ENCODE assay signal across 26 cellular contexts in the genomic region with DNA sequence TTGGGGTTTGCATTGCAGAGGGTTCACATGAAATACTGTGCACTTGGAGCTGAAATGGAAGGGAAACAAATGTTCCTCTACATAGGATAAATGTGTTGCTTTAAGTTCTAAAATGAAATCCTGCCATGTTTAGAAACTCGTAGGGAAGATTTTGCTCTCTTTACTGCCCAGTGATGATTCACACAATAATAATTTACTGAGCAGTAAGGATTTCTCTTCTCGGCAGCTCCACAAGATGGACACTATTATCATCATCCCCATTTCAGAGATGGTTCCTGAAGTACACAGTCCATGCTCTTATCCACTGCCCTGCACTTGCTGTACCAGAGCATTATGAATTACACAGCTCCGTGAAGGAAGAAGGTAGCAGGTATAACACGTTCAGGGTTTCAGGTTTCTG. TPM values are rescaled to one million over a fixed set of nuclear protein-coding genes. Genes with fewer than 3 reads are reported as not detected.
DNase-seq lines count a peak whose midpoint lies in the region; ATAC-seq and TF ChIP-seq lines count a peak whose summit lies in the region.
"Had no signal": no experiment of that assay in that cellular context is flagged by ENCODE, and none has a peak within 500 bp of the region (broad histone marks: within the 10 kb centered on the region; RNA-seq: fewer than 3 reads in every experiment).

No MANE protein-coding gene starts in this region.

- DNase-seq in ELR (ENCODE audit: low read depth) (peak; percentile 73), RPMI7951 (ENCODE audit: low read depth) (peak; percentile 3), esophagus muscularis mucosa (ENCODE audit: extremely low spot score) (no peak), osteocyte (ENCODE audit: extremely low spot score, unreplicated experiment) (no peak), NCI-H510A (lab: John Stamatoyannopoulos, UW) (no peak), DMS 273 (lab: John Stamatoyannopoulos, UW; ENCODE audit: unreplicated experiment) (no peak)
- no peak for DNase-seq in activated CD8-positive, alpha-beta memory T cell treated with anti-CD3 and anti-CD28 coated beads, Interleukin-2, amount 10 ng/mL, durations not matched to agents 7 days and 5 days
- DNase-seq in activated CD4-positive, alpha-beta T cell treated with anti-CD3 and anti-CD28 coated beads, Interleukin-2, amount 10 ng/mL, durations not matched to agents 7 days and 5 days = no peak
- DNase-seq: activated CD4-positive, alpha-beta T cell treated with anti-CD3 and anti-CD28 coated beads for 1 hour; activated naive CD8-positive, alpha-beta T cell treated with anti-CD3 and anti-CD28 coated beads, Interleukin-2, amount 10 ng/mL, durations not matched to agents 7 days and 5 days; central memory CD4-positive, alpha-beta T cell; esophagus squamous epithelium; hippocampal formation; kidney; NCI-H1436; NK-92 treated with Interleukin-12 subunit alpha and Interleukin-12 subunit beta, amount 100 ng/mL, for 24 hours; RPMI8226; stimulated activated CD4-positive, alpha-beta T cell treated with anti-CD3 and anti-CD28 coated beads, Interleukin-1b, Interleukin-23, amount 100 ng/mL, for 48 hours; stimulated activated naive CD4-positive, alpha-beta T cell treated with Interleukin-2 at 50 U/mL for 16 hours; tibial artery had no signal

- intact Hi-C loops in esophagus muscularis mucosa (cut with DNase I) = no loop called here

- no peak overlapping the region for H3K4me3 ChIP-seq in esophagus muscularis mucosa
- H3K4me3 ChIP-seq: esophagus squamous epithelium, tibial artery had no signal

- no peaks in the 10 kb centered on the region for H3K9me3 ChIP-seq in esophagus muscularis mucosa
- H3K9me3 ChIP-seq: esophagus squamous epithelium, tibial artery had no signal

- H3K4me1 Mint-ChIP-seq in osteocyte (ENCODE audit: unreplicated experiment) = peaks cover 20% of the 10 kb centered on the region
- peaks cover 22% of the 10 kb centered on the region for H3K4me1 Mint-ChIP-seq in activated CD8-positive, alpha-beta memory T cell treated with anti-CD3 and anti-CD28 coated beads, Interleukin-2, amount 10 ng/mL, durations not matched to agents 7 days and 5 days
- peaks cover 20% of the 10 kb centered on the region for H3K4me1 Mint-ChIP-seq in activated CD4-positive, alpha-beta T cell treated with anti-CD3 and anti-CD28 coated beads, Interleukin-2, amount 10 ng/mL, durations not matched to agents 7 days and 5 days

- no peak for TF ChIP-seq POLR2A in esophagus muscularis mucosa (IDR thresholded peaks at IDR 0.05; ENCODE audit: low read depth)

- TF ChIP-seq CTCF in esophagus muscularis mucosa (IDR thresholded peaks at IDR 0.05) (no peak), osteocyte (IDR thresholded peaks at IDR 0.05) (no peak)

- POLR2A ChIA-PET in activated CD4-positive, alpha-beta T cell treated with anti-CD3 and anti-CD28 coated beads, Interleukin-2, amount 10 ng/mL, durations not matched to agents 7 days and 5 days (lab: Charles Lee) = no interaction called here

- H3K27ac Mint-ChIP-seq in osteocyte (ENCODE audit: unreplicated experiment) = peak overlapping the region; percentile 57
- no peak overlapping the region for H3K27ac Mint-ChIP-seq in activated CD8-positive, alpha-beta memory T cell treated with anti-CD3 and anti-CD28 coated beads, Interleukin-2, amount 10 ng/mL, durations not matched to agents 7 days and 5 days
- no peak overlapping the region for H3K27ac Mint-ChIP-seq in activated CD4-positive, alpha-beta T cell treated with anti-CD3 and anti-CD28 coated beads, Interleukin-2, amount 10 ng/mL, durations not matched to agents 7 days and 5 days
- H3K27ac Mint-ChIP-seq: activated naive CD8-positive, alpha-beta T cell treated with anti-CD3 and anti-CD28 coated beads, Interleukin-2, amount 10 ng/mL, durations not matched to agents 7 days and 5 days; activated T-helper 1 cell treated with anti-CD3 and anti-CD28 coated beads, Interleukin-12 subunit alpha, Interleukin-12 subunit beta, Interleukin-2, Interleukin-4 antibody, amounts not matched to agents 30 ng/mL and 10 ng/mL and 1 ng/mL, durations not matched to agents 14 hours and 24 hours and 36 hours had no signal

- H3K27ac ChIP-seq in esophagus muscularis mucosa (replicated peaks in 1 of 4) = peak overlapping the region; percentile 27 to 91 (median 52)
- H3K27ac ChIP-seq: esophagus squamous epithelium, tibial artery had no signal

- no peaks in the 10 kb centered on the region for H3K36me3 Mint-ChIP-seq in osteocyte (ENCODE audit: unreplicated experiment)
- H3K36me3 Mint-ChIP-seq in activated CD8-positive, alpha-beta memory T cell treated with anti-CD3 and anti-CD28 coated beads, Interleukin-2, amount 10 ng/mL, durations not matched to agents 7 days and 5 days = peaks cover 45% of the 10 kb centered on the region
- H3K36me3 Mint-ChIP-seq in activated CD4-positive, alpha-beta T cell treated with anti-CD3 and anti-CD28 coated beads, Interleukin-2, amount 10 ng/mL, durations not matched to agents 7 days and 5 days (ENCODE audit: low read depth) = peaks cover 46% of the 10 kb centered on the region

- no peak for ATAC-seq in activated CD8-positive, alpha-beta memory T cell treated with anti-CD3 and anti-CD28 coated beads, Interleukin-2, amount 10 ng/mL, durations not matched to agents 7 days and 5 days
- ATAC-seq: HCT116, sciatic nerve had no signal

- H3K4me3 Mint-ChIP-seq in osteocyte (ENCODE audit: unreplicated experiment) = no peak overlapping the region
- no peak overlapping the region for H3K4me3 Mint-ChIP-seq in activated CD8-positive, alpha-beta memory T cell treated with anti-CD3 and anti-CD28 coated beads, Interleukin-2, amount 10 ng/mL, durations not matched to agents 7 days and 5 days
- no peak overlapping the region for H3K4me3 Mint-ChIP-seq in activated CD4-positive, alpha-beta T cell treated with anti-CD3 and anti-CD28 coated beads, Interleukin-2, amount 10 ng/mL, durations not matched to agents 7 days and 5 days
- H3K4me3 Mint-ChIP-seq: activated naive CD8-positive, alpha-beta T cell treated with anti-CD3 and anti-CD28 coated beads, Interleukin-2, amount 10 ng/mL, durations not matched to agents 7 days and 5 days; activated T-helper 1 cell treated with anti-CD3 and anti-CD28 coated beads, Interleukin-12 subunit alpha, Interleukin-12 subunit beta, Interleukin-2, Interleukin-4 antibody, amounts not matched to agents 30 ng/mL and 10 ng/mL and 1 ng/mL, durations not matched to agents 14 hours and 24 hours and 36 hours had no signal

- H3K4me1 ChIP-seq in esophagus muscularis mucosa = peaks cover 11 to 56% (median 47%) of the 10 kb centered on the region in 4 donors

- no peaks in the 10 kb centered on the region for H3K27me3 ChIP-seq in esophagus muscularis mucosa
- H3K27me3 ChIP-seq: esophagus squamous epithelium, tibial artery had no signal

- CTCF ChIA-PET in activated CD8-positive, alpha-beta memory T cell treated with anti-CD3 and anti-CD28 coated beads, Interleukin-2, amount 10 ng/mL, durations not matched to agents 7 days and 5 days (lab: Charles Lee) = interaction anchor here (0.8 kb wide), 1 partner anchor 34 kb away, joined by 3 read pairs; no protein-coding TSS in a partner anchor
- CTCF ChIA-PET in activated CD4-positive, alpha-beta T cell treated with anti-CD3 and anti-CD28 coated beads, Interleukin-2, amount 10 ng/mL, durations not matched to agents 7 days and 5 days (lab: Charles Lee) = interaction anchor here (0.6 to 1.5 kb wide), 3 partner anchors 22 to 1853 kb away, joined by 3 to 4 read pairs (median 4); no protein-coding TSS in a partner anchor

- no peak for TF ChIP-seq EP300 in esophagus muscularis mucosa (IDR thresholded peaks at IDR 0.05)

- WGBS in esophagus muscularis mucosa = 66% methylated on average over 4 of the region's 4 CpGs

- H3K27me3 Mint-ChIP-seq in osteocyte (ENCODE audit: unreplicated experiment) = no peaks in the 10 kb centered on the region
- no peaks in the 10 kb centered on the region for H3K27me3 Mint-ChIP-seq in activated CD8-positive, alpha-beta memory T cell treated with anti-CD3 and anti-CD28 coated beads, Interleukin-2, amount 10 ng/mL, durations not matched to agents 7 days and 5 days
- H3K27me3 Mint-ChIP-seq in activated CD4-positive, alpha-beta T cell treated with anti-CD3 and anti-CD28 coated beads, Interleukin-2, amount 10 ng/mL, durations not matched to agents 7 days and 5 days = no peaks in the 10 kb centered on the region
- H3K27me3 Mint-ChIP-seq: activated naive CD8-positive, alpha-beta T cell treated with anti-CD3 and anti-CD28 coated beads, Interleukin-2, amount 10 ng/mL, durations not matched to agents 7 days and 5 days had no signal

- H3K36me3 ChIP-seq in esophagus muscularis mucosa = peaks cover 0 to 3% (median 0%) of the 10 kb centered on the region in 4 donors
- H3K36me3 ChIP-seq: esophagus squamous epithelium, tibial artery had no signal

- H3K9me3 Mint-ChIP-seq in osteocyte (ENCODE audit: unreplicated experiment) = no peaks in the 10 kb centered on the region
- no peaks in the 10 kb centered on the region for H3K9me3 Mint-ChIP-seq in activated CD8-positive, alpha-beta memory T cell treated with anti-CD3 and anti-CD28 coated beads, Interleukin-2, amount 10 ng/mL, durations not matched to agents 7 days and 5 days (ENCODE audit: low read depth)
- peaks cover 3% of the 10 kb centered on the region for H3K9me3 Mint-ChIP-seq in activated CD4-positive, alpha-beta T cell treated with anti-CD3 and anti-CD28 coated beads, Interleukin-2, amount 10 ng/mL, durations not matched to agents 7 days and 5 days
- H3K9me3 Mint-ChIP-seq: activated T-helper 1 cell treated with anti-CD3 and anti-CD28 coated beads, Interleukin-12 subunit alpha, Interleukin-12 subunit beta, Interleukin-2, Interleukin-4 antibody, amounts not matched to agents 30 ng/mL and 10 ng/mL and 1 ng/mL, durations not matched to agents 14 hours and 24 hours and 36 hours had no signal

RNA-seq across cellular contexts. Expression of a gene that starts 4.1 kb away (rescaled TPM):
- total RNA-seq in RPMI7951 (2014; rRNA removed; shearing (Covaris generic)) = under 0.01 and 0.24 TPM in 2 replicates
- total RNA-seq in esophagus muscularis mucosa (10 to 100 TPM; 13.8 to 25.0 (median 17.9) TPM), osteocyte (2.4 TPM in 2 replicates)
- total RNA-seq in activated CD8-positive, alpha-beta memory T cell treated with anti-CD3 and anti-CD28 coated beads, Interleukin-2, amount 10 ng/mL, durations not matched to agents 7 days and 5 days = 10 to 100 TPM; 10.1 to 12.9 TPM
- 10 to 100 TPM; 15.0 to 17.1 TPM for total RNA-seq in activated CD4-positive, alpha-beta T cell treated with anti-CD3 and anti-CD28 coated beads, Interleukin-2, amount 10 ng/mL, durations not matched to agents 7 days and 5 days

RNA-seq across cellular contexts. Expression of a gene that starts 50.4 kb away (rescaled TPM):
- total RNA-seq in RPMI7951 (2014; rRNA removed; shearing (Covaris generic)) = not detected in 2 replicates
- total RNA-seq in esophagus muscularis mucosa = not detected
- not detected in 2 replicates for total RNA-seq in osteocyte
- total RNA-seq in activated CD8-positive, alpha-beta memory T cell treated with anti-CD3 and anti-CD28 coated beads, Interleukin-2, amount 10 ng/mL, durations not matched to agents 7 days and 5 days = 1 to 10 TPM; 1.1 to 1.2 TPM
- total RNA-seq in activated CD4-positive, alpha-beta T cell treated with anti-CD3 and anti-CD28 coated beads, Interleukin-2, amount 10 ng/mL, durations not matched to agents 7 days and 5 days = not detected
- total RNA-seq: esophagus squamous epithelium, kidney, lung microvascular endothelial cell, myocyte, omental fat pad, sciatic nerve had no signal

Comparison
In these comparisons a context has a peak if more than half of its experiments do, and no peak if none do; other contexts are left out.
1. DNase-seq: peak in ELR (single experiment) and RPMI7951 (single experiment); none in esophagus muscularis mucosa (single experiment), osteocyte (single experiment), NCI-H510A (single experiment), DMS 273 (single experiment), activated CD8-positive, alpha-beta memory T cell treated with anti-CD3 and anti-CD28 coated beads, Interleukin-2, amount 10 ng/mL, durations not matched to agents 7 days and 5 days (single experiment) and activated CD4-positive, alpha-beta T cell treated with anti-CD3 and anti-CD28 coated beads, Interleukin-2, amount 10 ng/mL, durations not matched to agents 7 days and 5 days (single experiment).